35 cellular contexts compared by ENCODE assay signal in genomic region chr6:13671742-13672141, GRCh38. TPM values are rescaled to one million over a fixed set of nuclear protein-coding genes. Genes with fewer than 3 reads are reported as not detected.
DNase-seq lines count a peak whose midpoint lies in the region; ATAC-seq and TF ChIP-seq lines count a peak whose summit lies in the region.
"Had no signal": no experiment of that assay in that cellular context is flagged by ENCODE, and none has a peak within 500 bp of the region (broad histone marks: within the 10 kb centered on the region; RNA-seq: fewer than 3 reads in every experiment).

No MANE protein-coding gene starts in this region.

- ATAC-seq in CD4-positive, CD25-positive, alpha-beta regulatory T cell (ENCODE audit: low read depth in 2 of 2): no peak
- ATAC-seq: heart left ventricle, left ventricle myocardium superior had no signal

- peak overlapping the region; percentile 30 for H3K4me3 ChIP-seq in CD4-positive, CD25-positive, alpha-beta regulatory T cell (ENCODE audit: low read depth, low read length)
- H3K4me3 ChIP-seq in NB4 (ENCODE audit: low read depth, low read length): no peak overlapping the region
- H3K4me3 ChIP-seq: esophagus muscularis mucosa, heart left ventricle, prostate gland, sigmoid colon, tibial nerve had no signal

- H3K27ac Mint-ChIP-seq in CD14-positive monocyte: peak overlapping the region in 5 of 7 donors; percentile 4 to 44 (median 31)
- no peak overlapping the region for H3K27ac Mint-ChIP-seq in CD4-positive, CD25-positive, alpha-beta regulatory T cell
- peak overlapping the region; percentile 58 for H3K27ac Mint-ChIP-seq in chondrocyte (ENCODE audit: unreplicated experiment)
- H3K27ac Mint-ChIP-seq: dendritic cell treated with granulocyte-macrophage colony-stimulating factor and Interleukin-4, amounts not matched to agents 40 ng/mL and 50 ng/mL, for 4 days; HFFc6 had no signal

- H3K36me3 Mint-ChIP-seq in CD14-positive monocyte (peaks cover 6 to 7% of the 10 kb centered on the region in 2 donors), chondrocyte (ENCODE audit: low read depth) (peaks cover 4% of the 10 kb centered on the region)
- H3K36me3 Mint-ChIP-seq in CD4-positive, CD25-positive, alpha-beta regulatory T cell: peaks cover 17% of the 10 kb centered on the region

- no peak for TF ChIP-seq POLR2A in NB4 (IDR thresholded peaks at IDR 0.05; ENCODE audit: extremely low read depth, insufficient read length)

- H3K9me3 Mint-ChIP-seq in CD14-positive monocyte (peaks cover under 1 to 2% (median 2%) of the 10 kb centered on the region in 7 donors), chondrocyte (ENCODE audit: low read depth) (peaks cover 9% of the 10 kb centered on the region)
- H3K9me3 Mint-ChIP-seq in CD4-positive, CD25-positive, alpha-beta regulatory T cell: peaks cover 0 to 9% (median 4%) of the 10 kb centered on the region in 7 donors

- peaks cover 0 to 2% (median 0%) of the 10 kb centered on the region in 3 donors for H3K27me3 Mint-ChIP-seq in CD14-positive monocyte (ENCODE audit: low read depth in 3 of 3)
- no peaks in the 10 kb centered on the region for H3K27me3 Mint-ChIP-seq in CD4-positive, CD25-positive, alpha-beta regulatory T cell
- no peaks in the 10 kb centered on the region for H3K27me3 Mint-ChIP-seq in chondrocyte (ENCODE audit: low read depth)
- H3K27me3 Mint-ChIP-seq: dendritic cell treated with granulocyte-macrophage colony-stimulating factor and Interleukin-4, amounts not matched to agents 40 ng/mL and 50 ng/mL, for 4 days had no signal

- H3K27me3 ChIP-seq in CD4-positive, CD25-positive, alpha-beta regulatory T cell (ENCODE audit: control insufficient read depth, insufficient read depth, low read length): no peaks in the 10 kb centered on the region
- H3K27me3 ChIP-seq: esophagus muscularis mucosa, heart left ventricle, sigmoid colon, tibial nerve had no signal

- TF ChIP-seq CTCF in CD14-positive monocyte (IDR thresholded peaks at IDR 0.05) (no peak), NB4 (IDR thresholded peaks at IDR 0.05; ENCODE audit: low read depth, low read length) (no peak), chondrocyte (IDR thresholded peaks at IDR 0.05) (no peak)

- intact Hi-C loops in CD14-positive monocyte (cut with micrococcal nuclease): no loop called here

- DNase-seq in CD14-positive monocyte (ENCODE audit: low spot score) (no peak), NB4 (ENCODE audit: low read depth) (peak; percentile 34), chondrocyte (ENCODE audit: low spot score) (no peak), cerebellar nuclear complex (lab: John Stamatoyannopoulos, UW) (no peak), NCI-H2029 (lab: John Stamatoyannopoulos, UW) (no peak), 8988T (no peak)
- no peak for DNase-seq in CD4-positive, CD25-positive, alpha-beta regulatory T cell
- DNase-seq: activated CD4-positive, alpha-beta T cell treated with anti-CD3 and anti-CD28 coated beads for 48 hours; activated gamma-delta T cell treated with Interleukin-2 at 50 U/mL for 16 hours; activated T-cell treated with anti-CD3 and anti-CD28 coated beads, Interleukin-2, amount 50 U/mL, for 1 hour; Calu3; caudate nucleus; DMS79; foreskin melanocyte; GOT3; heart left ventricle; HFFc6; islet precursor cell; KBM-7; left ventricle myocardium superior; mesendoderm; NCI-H1417; NCI-H2029 treated with DMSO at 0.1 percent for 48 hours; NCI-H526; Right ventricle myocardium superior; sigmoid colon; stimulated activated CD4-positive, alpha-beta T cell treated with anti-CD3 and anti-CD28 coated beads, Interleukin-12 subunit alpha, Interleukin-12 subunit beta, amount 100 ng/mL, for 4 hours; stimulated activated CD4-positive, alpha-beta T cell treated with anti-CD3 and anti-CD28 coated beads, Interleukin-2, amount 100 ng/mL, for 48 hours; T-helper 9 cell had no signal

- H3K4me1 Mint-ChIP-seq in CD14-positive monocyte (peaks cover 61% of the 10 kb centered on the region), chondrocyte (ENCODE audit: low read depth) (peaks cover 62% of the 10 kb centered on the region)
- H3K4me1 Mint-ChIP-seq in CD4-positive, CD25-positive, alpha-beta regulatory T cell: peaks cover 64 to 86% (median 72%) of the 10 kb centered on the region in 4 donors

- peaks cover 4 to 11% of the 10 kb centered on the region in 2 experiments for H3K9me3 ChIP-seq in CD4-positive, CD25-positive, alpha-beta regulatory T cell (ENCODE audit: control insufficient read depth in 2 of 2, low read length in 2 of 2)
- H3K9me3 ChIP-seq: prostate gland, sigmoid colon had no signal

- H3K4me3 Mint-ChIP-seq in CD14-positive monocyte: no peak overlapping the region
- H3K4me3 Mint-ChIP-seq in CD4-positive, CD25-positive, alpha-beta regulatory T cell: peak overlapping the region in 3 of 4 donors; percentile 8 to 47 (median 39)
- no peak overlapping the region for H3K4me3 Mint-ChIP-seq in chondrocyte (ENCODE audit: unreplicated experiment)
- H3K4me3 Mint-ChIP-seq: dendritic cell treated with granulocyte-macrophage colony-stimulating factor and Interleukin-4, amounts not matched to agents 40 ng/mL and 50 ng/mL, for 4 days; HFFc6 had no signal

- H3K36me3 ChIP-seq in CD4-positive, CD25-positive, alpha-beta regulatory T cell (ENCODE audit: control insufficient read depth, insufficient read depth, low read length): no peaks in the 10 kb centered on the region
- H3K36me3 ChIP-seq: esophagus muscularis mucosa, heart left ventricle, prostate gland, sigmoid colon had no signal

- peaks cover 41% of the 10 kb centered on the region for H3K4me1 ChIP-seq in CD4-positive, CD25-positive, alpha-beta regulatory T cell (ENCODE audit: control insufficient read depth, insufficient read depth, low read length, poor library complexity, severe bottlenecking)
- H3K4me1 ChIP-seq: prostate gland had no signal

- no peak overlapping the region for H3K27ac ChIP-seq in CD4-positive, CD25-positive, alpha-beta regulatory T cell (ENCODE audit: insufficient read depth, low read length, poor library complexity, severe bottlenecking)
- H3K27ac ChIP-seq: C4-2B, esophagus muscularis mucosa, heart left ventricle, prostate gland, sigmoid colon, tibial nerve, VCaP had no signal

RNA-seq across cellular contexts. Expression of gene RANBP9, which starts 39.9 kb away (rescaled TPM):
- polyA plus RNA-seq in CD14-positive monocyte: 1 to 10 TPM; 1.8 to 2.0 TPM
- 85.5 TPM for total RNA-seq in CD4-positive, CD25-positive, alpha-beta regulatory T cell
- polyA plus RNA-seq in CD4-positive, CD25-positive, alpha-beta regulatory T cell: 10 to 100 TPM in 2 of 4 donors, 1 to 10 TPM in 2; 5.6 to 11.1 (median 8.8) TPM
- 53.0 to 72.0 TPM (median 71.8 TPM) in 3 replicates for total RNA-seq in chondrocyte

RNA-seq across cellular contexts. Expression of gene NOL7, which starts 56.6 kb away (rescaled TPM):
- 10 to 100 TPM; 56.9 to 58.5 TPM for polyA plus RNA-seq in CD14-positive monocyte
- 50.2 TPM for total RNA-seq in CD4-positive, CD25-positive, alpha-beta regulatory T cell
- polyA plus RNA-seq in CD4-positive, CD25-positive, alpha-beta regulatory T cell: 100 to 1,000 TPM; 127 to 145 (median 130) TPM
- 49.1 to 60.4 TPM (median 49.3 TPM) in 3 replicates for total RNA-seq in chondrocyte

Comparison
In these comparisons a context has a peak if more than half of its experiments do, and no peak if none do; other contexts are left out.
1. H3K27ac Mint-ChIP-seq: peak in CD14-positive monocyte (5 of 7) and chondrocyte (single experiment); none in CD4-positive, CD25-positive, alpha-beta regulatory T cell (0 of 3).
2. H3K4me3 Mint-ChIP-seq: peak in CD4-positive, CD25-positive, alpha-beta regulatory T cell (3 of 4); none in CD14-positive monocyte (0 of 2) and chondrocyte (single experiment).